Comparison of ENCODE assay signal across 10 cellular contexts in genomic region chr7:92404170-92404614, GRCh38. TPM values are rescaled to one million over a fixed set of nuclear protein-coding genes. Genes with fewer than 3 reads are reported as not detected.
DNase-seq lines count a peak whose midpoint lies in the region; ATAC-seq and TF ChIP-seq lines count a peak whose summit lies in the region.
"Had no signal": no experiment of that assay in that cellular context is flagged by ENCODE, and none has a peak within 500 bp of the region (broad histone marks: within the 10 kb centered on the region; RNA-seq: fewer than 3 reads in every experiment).

No MANE protein-coding gene starts in this region.

- ATAC-seq in upper lobe of left lung (ENCODE audit: low FRiP score in 2 of 2) (no peak), GM19463 (IDR thresholded peaks at IDR 0.05; ENCODE audit: unreplicated experiment) (no peak)
- ATAC-seq: A549 had no signal

- H4K20me1 ChIP-seq in OCI-LY7 (ENCODE audit: insufficient read depth, low read length): no peaks in the 10 kb centered on the region

- no peak overlapping the region for H2AFZ ChIP-seq in OCI-LY7 (ENCODE audit: low read length)

- intact Hi-C loops in OCI-LY7 (cut with micrococcal nuclease; ENCODE audit: unreplicated experiment): no loop called here

- H3K27ac ChIP-seq in OCI-LY7 (ENCODE audit: low read depth, low read length, poor library complexity, severe bottlenecking) (no peak overlapping the region), upper lobe of left lung (no peak overlapping the region)
- H3K27ac ChIP-seq: A549, prostate gland had no signal

- H3K4me2 ChIP-seq in OCI-LY7 (ENCODE audit: low read length): no peak overlapping the region
- H3K4me2 ChIP-seq: A549 had no signal

- H3K36me3 ChIP-seq in OCI-LY7 (ENCODE audit: insufficient read depth, low read length) (peaks cover 17% of the 10 kb centered on the region), upper lobe of left lung (peaks cover 0 to 15% (median 2%) of the 10 kb centered on the region in 4 donors)
- H3K36me3 ChIP-seq: prostate gland had no signal

- H3K79me2 ChIP-seq in OCI-LY7 (ENCODE audit: insufficient read depth, low read depth, low read length): no peaks in the 10 kb centered on the region

- no TSS peak for BruUV-seq in OCI-LY7 (replicated peaks; lab: Mats Ljungman, UMichigan)

- TF ChIP-seq CTCF in OCI-LY7 (conservative IDR thresholded peaks at IDR 0.05; ENCODE audit: low read length) (peak; percentile 40; the same call in 1 of the 2 replicates), upper lobe of left lung (IDR thresholded peaks at IDR 0.05) (no peak)

- 67 to 68% methylated on average over 6 of the region's 6 CpGs for WGBS in upper lobe of left lung, 2 donors

- H3K27me3 ChIP-seq in upper lobe of left lung: no peaks in the 10 kb centered on the region

- H3K4me1 ChIP-seq in OCI-LY7 (ENCODE audit: insufficient read depth, low read length, poor library complexity, severe bottlenecking) (no peaks in the 10 kb centered on the region), upper lobe of left lung (no peaks in the 10 kb centered on the region)
- H3K4me1 ChIP-seq: A549, prostate gland had no signal

- no peak for TF ChIP-seq EP300 in upper lobe of left lung (IDR thresholded peaks at IDR 0.05)

- CTCF ChIA-PET in OCI-LY7 (lab: Charles Lee; ENCODE audit: unreplicated experiment): no interaction called here

- H3K9me2 ChIP-seq in OCI-LY7 (ENCODE audit: insufficient read depth, low read length): no peaks in the 10 kb centered on the region

- TF ChIP-seq POLR2A in upper lobe of left lung (IDR thresholded peaks at IDR 0.05): no peak

- H3K4me3 ChIP-seq in OCI-LY7 (ENCODE audit: low read depth, low read length, poor library complexity, severe bottlenecking): no peak overlapping the region
- H3K4me3 ChIP-seq in upper lobe of left lung: no peak overlapping the region
- H3K4me3 ChIP-seq: A549, prostate gland had no signal

- POLR2A ChIA-PET in OCI-LY7 (lab: Charles Lee): interaction anchor here (0.6 kb wide), 2 partner anchors 11 to 13 kb away, joined by 3 read pairs; no protein-coding TSS in a partner anchor

- DNase-seq in NCI-H1436 (lab: John Stamatoyannopoulos, UW) (peak; percentile 18), NCI-H1436 treated with DMSO at 0.1 percent for 48 hours (lab: John Stamatoyannopoulos, UW) (no peak), OCI-LY7 (ENCODE audit: low spot score) (no peak), upper lobe of left lung (no peak), GOT3 (lab: John Stamatoyannopoulos, UW) (no peak)
- DNase-seq in central memory CD4-positive, alpha-beta T cell: peak; percentile 14
- DNase-seq in stimulated activated CD8-positive, alpha-beta memory T cell treated with anti-CD3 and anti-CD28 coated beads, Interleukin-12 subunit alpha, Interleukin-12 subunit beta, amount 100 ng/mL, for 4 hours (ENCODE audit: low read depth): peak; percentile 12

- H3K9me3 ChIP-seq in OCI-LY7 (ENCODE audit: low read length): no peaks in the 10 kb centered on the region
- no peaks in the 10 kb centered on the region for H3K9me3 ChIP-seq in upper lobe of left lung
- H3K9me3 ChIP-seq: A549, prostate gland had no signal

RNA-seq across cellular contexts. Expression of gene GATAD1, which starts 43.1 kb away (rescaled TPM):
- 15.5 and 19.6 TPM in 2 replicates for total RNA-seq in OCI-LY7 (2014; rRNA removed; shearing (Covaris generic))
- total RNA-seq in OCI-LY7 (2022) (37.9 and 47.3 TPM in 2 replicates), upper lobe of left lung (10 to 100 TPM; 21.4 to 66.6 (median 39.5) TPM)

Comparison
In these comparisons a context has a peak if more than half of its experiments do, and no peak if none do; other contexts are left out.
1. DNase-seq: peak in NCI-H1436 (single experiment), central memory CD4-positive, alpha-beta T cell (single experiment) and stimulated activated CD8-positive, alpha-beta memory T cell treated with anti-CD3 and anti-CD28 coated beads, Interleukin-12 subunit alpha, Interleukin-12 subunit beta, amount 100 ng/mL, for 4 hours (single experiment); none in NCI-H1436 treated with DMSO at 0.1 percent for 48 hours (single experiment), OCI-LY7 (single experiment), upper lobe of left lung (0 of 2) and GOT3 (single experiment).